Comparison of ENCODE assay signal across 8 cellular contexts in the genomic region with DNA sequence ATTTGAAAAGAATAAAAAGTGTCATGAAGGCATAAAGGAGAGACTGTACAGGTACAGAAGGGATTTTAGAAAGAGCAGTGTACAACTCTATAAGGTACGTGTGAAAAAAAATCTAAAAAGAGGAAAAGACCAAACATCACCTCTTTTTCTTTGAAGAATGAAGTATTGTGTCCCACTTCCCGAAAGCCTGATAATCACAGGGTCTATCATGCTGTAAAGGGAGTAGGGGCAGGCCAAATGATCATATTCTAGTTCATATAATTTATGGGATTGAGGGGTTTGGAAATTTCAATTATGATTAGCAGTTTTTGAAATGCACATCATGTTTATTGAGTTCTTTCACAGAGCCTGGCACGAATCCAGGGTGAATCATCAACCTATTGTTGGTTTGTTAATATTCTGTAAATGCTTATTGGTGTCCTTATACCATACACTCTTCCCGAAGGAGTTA. TPM values are rescaled to one million over a fixed set of nuclear protein-coding genes. Genes with fewer than 3 reads are reported as not detected.
DNase-seq lines count a peak whose midpoint lies in the region; ATAC-seq, FAIRE-seq and TF ChIP-seq lines count a peak whose summit lies in the region.

No MANE protein-coding gene starts in this region.

- intact Hi-C loops in kidney (cut with DNase I): no loop called here

- no peak for FAIRE-seq in kidney (lab: Jason Lieb, UNC)

- H3K4me1 ChIP-seq in kidney (ENCODE audit: control insufficient read depth in 1 of 2, insufficient read depth in 1 of 2, low read depth in 1 of 2, low read length in 2 of 2): peaks cover 9 to 36% of the 10 kb centered on the region in 2 donors

- no peaks in the 10 kb centered on the region for H3K36me3 ChIP-seq in kidney (ENCODE audit: control insufficient read depth in 1 of 2, insufficient read depth in 2 of 2, low read length in 2 of 2)

- H3K27ac ChIP-seq in kidney (ENCODE audit: low read depth in 2 of 2, low read length in 2 of 2): peak overlapping the region; percentile 87 to 95

- no peaks in the 10 kb centered on the region for H3K9me3 ChIP-seq in kidney (ENCODE audit: control insufficient read depth in 1 of 2, low read length in 2 of 2)

- TF ChIP-seq CTCF in astrocyte of the spinal cord (IDR thresholded peaks at IDR 0.05; ENCODE audit: low read depth, low read length) (no peak), kidney (IDR thresholded peaks at IDR 0.05; ENCODE audit: borderline replicate concordance, extremely low read depth, insufficient read depth) (no peak), GM13977 (IDR thresholded peaks at IDR 0.05; ENCODE audit: extremely low read depth, insufficient read depth, missing control alignments) (no peak)

- no peak for ATAC-seq in stimulated activated naive CD8-positive, alpha-beta T cell treated with anti-CD3 and anti-CD28 coated beads, Interleukin-15, Interleukin-2, amounts not matched to agents 100 U/mL and 50 U/mL, for 24 hours
- ATAC-seq in HG02759 (IDR thresholded peaks at IDR 0.05; ENCODE audit: unreplicated experiment): no peak

- H3K9ac ChIP-seq in kidney (ENCODE audit: low read length in 2 of 2): peak overlapping the region; percentile 82 to 83

- H3K4me3 ChIP-seq in astrocyte of the spinal cord (ENCODE audit: low read depth, low read length) (peak overlapping the region; percentile 59), kidney (ENCODE audit: low read length in 2 of 2) (peak overlapping the region; percentile 62 to 80)

- DNase-seq in activated T-cell treated with anti-CD3 and anti-CD28 coated beads for 24 hours (ENCODE audit: low read depth): peak; percentile 2
- no peak for DNase-seq in activated T-cell treated with anti-CD3 and anti-CD28 coated beads for 4 hours
- peak; percentile 68 to 75 for DNase-seq in NCI-H446 (lab: John Stamatoyannopoulos, UW)
- DNase-seq in astrocyte of the spinal cord (ENCODE audit: low read depth, low spot score): peak; percentile 81
- DNase-seq in kidney: no peak
- DNase-seq in stimulated activated naive CD8-positive, alpha-beta T cell treated with anti-CD3 and anti-CD28 coated beads, Interleukin-15, Interleukin-2, amounts not matched to agents 100 U/mL and 50 U/mL, for 24 hours: peak; percentile 27
- DNase-seq in GM13977 (ENCODE audit: low spot score): no peak

- in situ Hi-C loops in astrocyte of the spinal cord (cut with HindIII; ENCODE audit: low sequenced_read_pairs) (no loop called here), GM13977 (cut with MboI; ENCODE audit: low pct_unique_long_range_greater_than_20kb, low sequenced_read_pairs, unreplicated experiment) (no loop called here)

RNA-seq across cellular contexts. Expression of gene RERE, which starts 0.9 kb away (rescaled TPM):
- total RNA-seq in kidney: 176 TPM
- 37.2 TPM for polyA plus RNA-seq in kidney (ENCODE audit: insufficient read depth, low read depth, low replicate concordance)

Comparison
In these comparisons a context has a peak if more than half of its experiments do, and no peak if none do; other contexts are left out.
1. DNase-seq: peak in activated T-cell treated with anti-CD3 and anti-CD28 coated beads for 24 hours (single experiment), NCI-H446 (2 of 2), astrocyte of the spinal cord (single experiment) and stimulated activated naive CD8-positive, alpha-beta T cell treated with anti-CD3 and anti-CD28 coated beads, Interleukin-15, Interleukin-2, amounts not matched to agents 100 U/mL and 50 U/mL, for 24 hours (single experiment); none in activated T-cell treated with anti-CD3 and anti-CD28 coated beads for 4 hours (single experiment), kidney (single experiment) and GM13977 (single experiment).